In genomic region chr17:57429966-57430365, GRCh38 we compare ENCODE assay signal across 30 cellular contexts.
"Had no signal": no experiment of that assay in that cellular context is flagged by ENCODE, and none has a peak within 500 bp of the region (broad histone marks: within the 10 kb centered on the region; RNA-seq: fewer than 3 reads in every experiment).

No MANE protein-coding gene starts in this region.

- H3K27me3 Mint-ChIP-seq: naive thymus-derived CD8-positive, alpha-beta T cell had no signal

- H3K36me3 ChIP-seq: esophagus muscularis mucosa, heart right ventricle, lower lobe of right lung, ovary, sigmoid colon, tibial artery, upper lobe of left lung had no signal

- DNase-seq: dermis blood vessel endothelial cell; effector memory CD4-positive, alpha-beta T cell; foreskin keratinocyte; glutamatergic neuron; heart right ventricle; hippocampal formation; immature natural killer cell; islet precursor cell; kidney glomerular epithelial cell; left colon; left ventricle myocardium superior; lower lobe of right lung; naive thymus-derived CD8-positive, alpha-beta T cell; nephron progenitor cell; occipital lobe; ovary; posterior cingulate gyrus; psoas muscle; right cardiac atrium; sigmoid colon; stimulated activated CD4-positive, alpha-beta T cell treated with anti-CD3 and anti-CD28 coated beads, Interleukin-2, amount 100 ng/mL, for 24 hours; stimulated activated CD4-positive, alpha-beta T cell treated with anti-CD3 and anti-CD28 coated beads, Interleukin-4, amount 100 ng/mL, for 24 hours; stimulated activated naive CD8-positive, alpha-beta T cell treated with anti-CD3 and anti-CD28 coated beads, Interleukin-15, Interleukin-2, amounts not matched to agents 100 U/mL and 50 U/mL, for 24 hours; substantia nigra; testis; tibial artery; upper lobe of left lung had no signal

- H3K36me3 Mint-ChIP-seq: stimulated activated effector memory CD8-positive, alpha-beta T cell treated with anti-CD3 and anti-CD28 coated beads, Interleukin-12 subunit alpha, Interleukin-12 subunit beta, amount 100 ng/mL, for 72 hours had no signal

- H3K27me3 ChIP-seq: esophagus muscularis mucosa, foreskin keratinocyte, heart right ventricle, ovary, sigmoid colon, testis, tibial artery, upper lobe of left lung had no signal

- H3K27ac ChIP-seq: coronary artery, esophagus muscularis mucosa, foreskin keratinocyte, heart right ventricle, lower lobe of right lung, ovary, psoas muscle, sigmoid colon, testis, tibial artery, upper lobe of left lung had no signal

- H3K4me1 ChIP-seq: foreskin keratinocyte, lower lobe of right lung, testis, tibial artery had no signal

- H3K4me3 Mint-ChIP-seq: immature natural killer cell; naive thymus-derived CD8-positive, alpha-beta T cell; nephron progenitor cell; stimulated activated effector memory CD8-positive, alpha-beta T cell treated with anti-CD3 and anti-CD28 coated beads, Interleukin-12 subunit alpha, Interleukin-12 subunit beta, amount 100 ng/mL, for 72 hours had no signal

- H3K9me3 ChIP-seq: esophagus muscularis mucosa, heart right ventricle, lower lobe of right lung, ovary, psoas muscle, sigmoid colon, testis, tibial artery, upper lobe of left lung had no signal

- H3K4me3 ChIP-seq: coronary artery, esophagus muscularis mucosa, heart right ventricle, lower lobe of right lung, ovary, psoas muscle, sigmoid colon, testis, tibial artery, upper lobe of left lung had no signal

- H3K27ac Mint-ChIP-seq: immature natural killer cell; stimulated activated effector memory CD8-positive, alpha-beta T cell treated with anti-CD3 and anti-CD28 coated beads, Interleukin-12 subunit alpha, Interleukin-12 subunit beta, amount 100 ng/mL, for 72 hours had no signal

- H3K9me3 Mint-ChIP-seq: immature natural killer cell; naive thymus-derived CD8-positive, alpha-beta T cell; stimulated activated effector memory CD8-positive, alpha-beta T cell treated with anti-CD3 and anti-CD28 coated beads, Interleukin-12 subunit alpha, Interleukin-12 subunit beta, amount 100 ng/mL, for 72 hours had no signal

- ATAC-seq: foreskin keratinocyte; left colon; left ventricle myocardium superior; lower lobe of right lung; naive thymus-derived CD8-positive, alpha-beta T cell; right cardiac atrium; stimulated activated effector memory CD8-positive, alpha-beta T cell treated with anti-CD3 and anti-CD28 coated beads, Interleukin-12 subunit alpha, Interleukin-12 subunit beta, amount 100 ng/mL, for 72 hours; stimulated activated naive CD8-positive, alpha-beta T cell treated with anti-CD3 and anti-CD28 coated beads, Interleukin-15, Interleukin-2, amounts not matched to agents 100 U/mL and 50 U/mL, for 24 hours had no signal
